15 cellular contexts compared by ENCODE assay signal in genomic region chr7:155741061-155741460, GRCh38.
DNase-seq lines count a peak whose midpoint lies in the region; ATAC-seq, FAIRE-seq and TF ChIP-seq lines count a peak whose summit lies in the region.
"Had no signal": no experiment of that assay in that cellular context is flagged by ENCODE, and none has a peak within 500 bp of the region (broad histone marks: within the 10 kb centered on the region; RNA-seq: fewer than 3 reads in every experiment).

No MANE protein-coding gene starts in this region.

- H3K4me1 Mint-ChIP-seq in CD4-positive, alpha-beta T cell (ENCODE audit: low read depth): peaks cover 58% of the 10 kb centered on the region

- BruUV-seq in OCI-LY7 (replicated peaks; lab: Mats Ljungman, UMichigan): no TSS peak

- H3K36me3 ChIP-seq in HUES6 (ENCODE audit: control insufficient read depth, insufficient read depth, low read length): peaks cover 82% of the 10 kb centered on the region
- H3K36me3 ChIP-seq in bronchial epithelial cell (ENCODE audit: control insufficient read depth, insufficient read depth, low read length): peaks cover 24% of the 10 kb centered on the region
- H3K36me3 ChIP-seq in OCI-LY7 (ENCODE audit: insufficient read depth, low read length): peaks cover 93% of the 10 kb centered on the region

- H3K4me3 ChIP-seq in HUES6 (ENCODE audit: low read depth, low read length) (no peak overlapping the region), bronchial epithelial cell (ENCODE audit: low read depth, low read length) (no peak overlapping the region), OCI-LY7 (ENCODE audit: low read depth, low read length, poor library complexity, severe bottlenecking) (no peak overlapping the region)
- H3K4me3 ChIP-seq: BLaER1 treated with 17β-estradiol and CSF1 and Interleukin-3, amounts not matched to agents 10 nM and 100 nM; HAP-1; suprapubic skin had no signal

- no peaks in the 10 kb centered on the region for H3K9me3 Mint-ChIP-seq in CD4-positive, alpha-beta T cell

- TF ChIP-seq CTCF in CD4-positive, alpha-beta T cell (IDR thresholded peaks at IDR 0.05): no peak
- TF ChIP-seq CTCF in bronchial epithelial cell (IDR thresholded peaks at IDR 0.05; ENCODE audit: insufficient read depth, low read length, severe bottlenecking) (no peak), GM20000 (IDR thresholded peaks at IDR 0.05; ENCODE audit: extremely low read depth, missing control alignments) (no peak), OCI-LY7 (conservative IDR thresholded peaks at IDR 0.05; ENCODE audit: low read length) (no peak)

- CTCF ChIA-PET in CD4-positive, alpha-beta T cell (lab: Charles Lee): interaction anchor here (2.6 kb wide), 1 partner anchor 142 kb away, joined by 11 read pairs; no protein-coding TSS in a partner anchor
- CTCF ChIA-PET in OCI-LY7 (lab: Charles Lee; ENCODE audit: unreplicated experiment): no interaction called here

- no peaks in the 10 kb centered on the region for H3K9me2 ChIP-seq in OCI-LY7 (ENCODE audit: insufficient read depth, low read length)

- intact Hi-C loops in CD4-positive, alpha-beta T cell (cut with DNase I, micrococcal nuclease): no loop called here
- intact Hi-C loops in OCI-LY7 (cut with micrococcal nuclease; ENCODE audit: unreplicated experiment): no loop called here

- peaks cover 8% of the 10 kb centered on the region; the same call in 1 of the 2 replicates for H3K79me2 ChIP-seq in OCI-LY7 (ENCODE audit: insufficient read depth, low read depth, low read length)

- H4K20me1 ChIP-seq in OCI-LY7 (ENCODE audit: insufficient read depth, low read length): no peaks in the 10 kb centered on the region; the same call in 1 of the 2 replicates

- H2AFZ ChIP-seq in OCI-LY7 (ENCODE audit: low read length): no peak overlapping the region

- H3K4me1 ChIP-seq in HUES6 (ENCODE audit: control insufficient read depth, insufficient read depth, low read length) (peaks cover 9% of the 10 kb centered on the region; the same call in 1 of the 2 replicates), OCI-LY7 (ENCODE audit: insufficient read depth, low read length, poor library complexity, severe bottlenecking) (peaks cover 39% of the 10 kb centered on the region)
- H3K4me1 ChIP-seq: HAP-1, suprapubic skin had no signal

- no peak overlapping the region for H3K4me3 Mint-ChIP-seq in CD4-positive, alpha-beta T cell

- H3K27me3 ChIP-seq in CD4-positive, alpha-beta T cell (ENCODE audit: control insufficient read depth, insufficient read depth, low read length): no peaks in the 10 kb centered on the region
- no peaks in the 10 kb centered on the region for H3K27me3 ChIP-seq in HUES6 (ENCODE audit: control insufficient read depth, insufficient read depth, low read length)
- no peaks in the 10 kb centered on the region for H3K27me3 ChIP-seq in bronchial epithelial cell (ENCODE audit: control insufficient read depth, insufficient read depth, low read length)
- H3K27me3 ChIP-seq: BLaER1 treated with 17β-estradiol and CSF1 and Interleukin-3, amounts not matched to agents 10 nM and 100 nM; suprapubic skin had no signal

- DNase-seq in CD4-positive, alpha-beta T cell: no peak
- DNase-seq in bronchial epithelial cell (ENCODE audit: low read depth) (peak; percentile 20), GM20000 (ENCODE audit: low spot score) (no peak), C1 segment of cervical spinal cord (lab: John Stamatoyannopoulos, UW) (no peak), AG08395 (ENCODE audit: low spot score) (no peak), OCI-LY7 (ENCODE audit: low spot score) (no peak)
- DNase-seq: foreskin melanocyte, KG1, NCI-H2029 treated with DMSO at 0.1 percent for 48 hours had no signal

- no peaks in the 10 kb centered on the region for H3K9me3 ChIP-seq in CD4-positive, alpha-beta T cell (ENCODE audit: control insufficient read depth, low read length)
- H3K9me3 ChIP-seq in HUES6 (ENCODE audit: control insufficient read depth, insufficient read depth, low read depth, low read length) (no peaks in the 10 kb centered on the region), OCI-LY7 (ENCODE audit: low read length) (no peaks in the 10 kb centered on the region)
- H3K9me3 ChIP-seq: BLaER1 treated with 17β-estradiol and CSF1 and Interleukin-3, amounts not matched to agents 10 nM and 100 nM; HAP-1; suprapubic skin had no signal

- POLR2A ChIA-PET in CD4-positive, alpha-beta T cell (lab: Charles Lee): interaction anchor here (1.3 kb wide), 1 partner anchor 21 kb away, joined by 3 read pairs; no protein-coding TSS in a partner anchor
- POLR2A ChIA-PET in OCI-LY7 (lab: Charles Lee): interaction anchor here (0.6 kb wide), 1 partner anchor 286 kb away, joined by 3 read pairs; no protein-coding TSS in a partner anchor

- H3K27ac ChIP-seq in CD4-positive, alpha-beta T cell (ENCODE audit: low read depth, low read length): no peak overlapping the region
- H3K27ac ChIP-seq in HUES6 (ENCODE audit: low read depth, low read length) (0 out of 2 replicates have a peak overlapping the region, but pooled peaks have one; percentile 9), OCI-LY7 (ENCODE audit: low read depth, low read length, poor library complexity, severe bottlenecking) (no peak overlapping the region)
- H3K27ac ChIP-seq: BLaER1 treated with 17β-estradiol and CSF1 and Interleukin-3, amounts not matched to agents 10 nM and 100 nM; suprapubic skin had no signal

- no peaks in the 10 kb centered on the region for H3K27me3 Mint-ChIP-seq in CD4-positive, alpha-beta T cell

- no peak for FAIRE-seq in bronchial epithelial cell (lab: Jason Lieb, UNC)

- H3K27ac Mint-ChIP-seq in CD4-positive, alpha-beta T cell: peak overlapping the region; percentile 64

- H3K36me3 Mint-ChIP-seq in CD4-positive, alpha-beta T cell (ENCODE audit: low read depth): peaks cover 93% of the 10 kb centered on the region

- H3K4me2 ChIP-seq in OCI-LY7 (ENCODE audit: low read length): no peak overlapping the region
- H3K4me2 ChIP-seq: BLaER1 treated with 17β-estradiol and CSF1 and Interleukin-3, amounts not matched to agents 10 nM and 100 nM had no signal

- no peak overlapping the region for H3K9ac ChIP-seq in HUES6 (ENCODE audit: low read length)
- H3K9ac ChIP-seq: BLaER1 treated with 17β-estradiol and CSF1 and Interleukin-3, amounts not matched to agents 10 nM and 100 nM had no signal

- ATAC-seq in CD4-positive, alpha-beta T cell (ENCODE audit: poor library complexity): no peak
- peak; percentile 38 for ATAC-seq in GM18870 (IDR thresholded peaks at IDR 0.05; ENCODE audit: unreplicated experiment)
- ATAC-seq: sciatic nerve had no signal
